In the genomic region with DNA sequence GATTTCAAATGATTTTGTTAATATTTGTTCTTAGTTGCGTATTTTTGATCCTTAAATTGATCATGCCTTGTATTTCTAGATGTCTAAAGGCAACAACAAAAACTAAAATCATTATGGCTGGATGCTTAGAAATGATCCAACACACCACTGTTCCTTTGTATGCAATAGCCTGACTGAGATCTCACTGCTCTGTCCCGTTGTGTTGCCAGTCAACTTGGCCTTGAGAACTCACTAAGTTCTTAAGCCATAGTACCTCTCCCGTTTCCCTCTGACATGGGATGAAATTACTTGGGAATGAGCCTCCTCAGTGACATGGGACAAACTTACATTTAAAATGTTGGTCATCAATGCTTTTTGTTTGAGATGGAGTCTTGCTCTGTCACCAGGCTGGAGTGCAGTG, we compare ENCODE assay signal across 37 cellular contexts.
DNase-seq lines count a peak whose midpoint lies in the region; ATAC-seq, FAIRE-seq and TF ChIP-seq lines count a peak whose summit lies in the region.
"Had no signal": no experiment of that assay in that cellular context is flagged by ENCODE, and none has a peak within 500 bp of the region (broad histone marks: within the 10 kb centered on the region; RNA-seq: fewer than 3 reads in every experiment).

No MANE protein-coding gene starts in this region.

- no peak for TF ChIP-seq RAD21 in HepG2 (CRISPR knock-in tag; IDR thresholded peaks at IDR 0.05)
- TF ChIP-seq RAD21 in IMR-90 (IDR thresholded peaks at IDR 0.05; ENCODE audit: low read length) = no peak
- no peak for TF ChIP-seq RAD21 in K562 (CRISPR knock-in tag; conservative IDR thresholded peaks at IDR 0.05 in 1 of 2, IDR thresholded peaks at IDR 0.05 in 1 of 2)
- no peak for TF ChIP-seq RAD21 in SK-N-SH (IDR thresholded peaks at IDR 0.05; ENCODE audit: low read length)

- no peaks in the 10 kb centered on the region for H3K36me3 Mint-ChIP-seq in WTC11
- H3K36me3 Mint-ChIP-seq: CD14-positive monocyte; CD4-positive, alpha-beta memory T cell; CD4-positive, CD25-positive, alpha-beta regulatory T cell; CD8-positive, alpha-beta memory T cell; CD8-positive, alpha-beta T cell had no signal

- H3K9me1 ChIP-seq in IMR-90 (ENCODE audit: insufficient read depth, low read length) (peaks cover 3% of the 10 kb centered on the region; the same call in 1 of the 2 replicates), K562 (ENCODE audit: control insufficient read depth, insufficient read depth, low read length) (no peaks in the 10 kb centered on the region)

- H3K79me1 ChIP-seq in IMR-90 (ENCODE audit: low read depth in 1 of 2, low read length in 2 of 2) = peaks cover 3 to 4% of the 10 kb centered on the region in 2 experiments; a peak in 1 of 4 replicates

- no peak overlapping the region for H4K8ac ChIP-seq in IMR-90 (ENCODE audit: low read depth in 2 of 2, low read length in 2 of 2)

- BruUV-seq in HepG2 (replicated peaks; lab: Mats Ljungman, UMichigan) = no TSS peak
- BruUV-seq in IMR-90 (replicated peaks; lab: Mats Ljungman, UMichigan) = no TSS peak
- no TSS peak for BruUV-seq in K562 (replicated peaks; lab: Mats Ljungman, UMichigan)

- TF ChIP-seq EP300 in HepG2 (IDR thresholded peaks at IDR 0.05; ENCODE audit: low read depth in 2 of 2, low read length in 2 of 2) = no peak
- no peak for TF ChIP-seq EP300 in HepG2 (CRISPR knock-in tag; IDR thresholded peaks at IDR 0.05; ENCODE audit: borderline replicate concordance)
- no peak for TF ChIP-seq EP300 in K562 (IDR thresholded peaks at IDR 0.05; ENCODE audit: low read length)
- no peak for TF ChIP-seq EP300 in SK-N-SH (IDR thresholded peaks at IDR 0.05; ENCODE audit: borderline replicate concordance in 1 of 2, low read depth in 1 of 2, low read length in 1 of 2)

- intact Hi-C loops in HepG2 (cut with micrococcal nuclease; ENCODE audit: unreplicated experiment) (no loop called here), right lobe of liver (cut with DNase I) (no loop called here), IMR-90 (cut with micrococcal nuclease) (no loop called here), K562 (cut with micrococcal nuclease) (no loop called here)

- H3K4me1 Mint-ChIP-seq in WTC11 = peaks cover 38% of the 10 kb centered on the region
- H3K4me1 Mint-ChIP-seq: B cell; CD4-positive, alpha-beta memory T cell; CD4-positive, CD25-positive, alpha-beta regulatory T cell; CD8-positive, alpha-beta memory T cell had no signal

- peak overlapping the region; percentile 17; the same call in 1 of the 2 replicates for H2AK5ac ChIP-seq in IMR-90 (ENCODE audit: low read depth, low read length)

- H3K14ac ChIP-seq in IMR-90 (replicated peaks; ENCODE audit: low read depth, low read length) = no peak overlapping the region

- H2AFZ ChIP-seq in HepG2 (ENCODE audit: low read length) = no peak overlapping the region
- no peak overlapping the region for H2AFZ ChIP-seq in IMR-90 (replicated peaks; ENCODE audit: low read length, poor library complexity)
- no peak overlapping the region for H2AFZ ChIP-seq in K562 (ENCODE audit: low read depth, low read length)
- no peak overlapping the region for H2AFZ ChIP-seq in SK-N-SH (ENCODE audit: low read depth)

- H3K27me3 ChIP-seq in HepG2 (ENCODE audit: control insufficient read depth in 1 of 2, insufficient read depth in 2 of 2, low read length in 2 of 2) (no peaks in the 10 kb centered on the region; a peak in 1 of 5 replicates), right lobe of liver (no peaks in the 10 kb centered on the region), IMR-90 (ENCODE audit: control insufficient read depth, insufficient read depth, low read length) (no peaks in the 10 kb centered on the region), K562 (ENCODE audit: control insufficient read depth in 2 of 2, insufficient read depth in 2 of 2, low read length in 2 of 2) (peaks cover 2 to 8% of the 10 kb centered on the region in 2 experiments; a peak in 2 of 5 replicates), SK-N-SH (ENCODE audit: insufficient read depth) (no peaks in the 10 kb centered on the region)
- H3K27me3 ChIP-seq: BE2C; BLaER1; BLaER1 treated with 17β-estradiol and CSF1 and Interleukin-3, amounts not matched to agents 10 nM and 100 nM had no signal

- 34% methylated on average over 3 of the region's 3 CpGs for WGBS in HepG2 (ENCODE audit: low lambda C conversion rate)
- WGBS in right lobe of liver (ENCODE audit: insufficient coverage, low coverage, low lambda C conversion rate, missing lambda C conversion rate) = 95% methylated on average over 2 of the region's 3 CpGs
- no CpG with 5 or more reads among the region's 3 CpGs for WGBS in IMR-90 (ENCODE audit: extremely low coverage in 2 of 2, insufficient read length in 1 of 2), 2 experiments
- WGBS in K562 (ENCODE audit: insufficient coverage, low coverage, missing lambda C conversion rate) = 8% methylated on average over 3 of the region's 3 CpGs
- WGBS in SK-N-SH (ENCODE audit: low lambda C conversion rate) = 42% methylated on average over 3 of the region's 3 CpGs

- dilution Hi-C loops in IMR-90 (cut with HindIII; ENCODE audit: low sequenced_read_pairs, unreplicated experiment) = no loop called here

- ATAC-seq in HepG2 (no peak), right lobe of liver (no peak), IMR-90 (ENCODE audit: low read depth) (no peak), WTC11 (no peak), K562 (no peak), HG03521 (IDR thresholded peaks at IDR 0.05; ENCODE audit: unreplicated experiment) (no peak), GM18517 (IDR thresholded peaks at IDR 0.05; ENCODE audit: unreplicated experiment) (no peak)
- ATAC-seq: A549; CD8-positive, alpha-beta T cell had no signal

- H2BK5ac ChIP-seq in IMR-90 (ENCODE audit: low read depth, low read length, poor library complexity, severe bottlenecking) = no peak overlapping the region

- H3K79me2 ChIP-seq in HepG2 (ENCODE audit: insufficient read depth, low read length) = no peaks in the 10 kb centered on the region
- H3K79me2 ChIP-seq in K562 (ENCODE audit: control insufficient read depth, insufficient read depth, low read length) = no peaks in the 10 kb centered on the region
- no peaks in the 10 kb centered on the region for H3K79me2 ChIP-seq in SK-N-SH (ENCODE audit: insufficient read depth)

- H3K9me3 Mint-ChIP-seq in WTC11 = peaks cover 4% of the 10 kb centered on the region; the same call in 1 of the 2 replicates
- H3K9me3 Mint-ChIP-seq: CD4-positive, alpha-beta memory T cell; CD4-positive, alpha-beta T cell; CD4-positive, CD25-positive, alpha-beta regulatory T cell; CD8-positive, alpha-beta memory T cell; CD8-positive, alpha-beta T cell had no signal

- TF ChIP-seq POLR2A in HepG2 (IDR thresholded peaks at IDR 0.05; ENCODE audit: insufficient read depth in 1 of 2, low read depth in 2 of 2, low read length in 2 of 2) = no peak
- TF ChIP-seq POLR2A in right lobe of liver (IDR thresholded peaks at IDR 0.05) = no peak
- no peak for TF ChIP-seq POLR2A in IMR-90 (IDR thresholded peaks at IDR 0.05; ENCODE audit: low read depth, low read length)
- no peak for TF ChIP-seq POLR2A in K562 (conservative IDR thresholded peaks at IDR 0.05)

- no peak overlapping the region for H3K4ac ChIP-seq in IMR-90 (ENCODE audit: low read depth, low read length)

- no peaks in the 10 kb centered on the region for H3F3A ChIP-seq in SK-N-SH (replicated peaks; ENCODE audit: insufficient read depth)

- H4K5ac ChIP-seq in IMR-90 (ENCODE audit: low read depth, low read length) = no peak overlapping the region

- H3K27ac ChIP-seq in HepG2 (ENCODE audit: extremely low read length, insufficient read depth, low read length) (no peak overlapping the region), right lobe of liver (no peak overlapping the region), IMR-90 (ENCODE audit: insufficient read depth, low read length) (no peak overlapping the region), K562 (ENCODE audit: extremely low read depth, low read depth, low read length) (no peak overlapping the region), SK-N-SH (ENCODE audit: low read depth in 2 of 2, low read length in 1 of 2) (no peak overlapping the region)
- H3K27ac ChIP-seq: 22Rv1; A549; BLaER1; BLaER1 treated with 17β-estradiol and CSF1 and Interleukin-3, amounts not matched to agents 10 nM and 100 nM; C4-2B had no signal

- H3K27me3 Mint-ChIP-seq in WTC11 (ENCODE audit: low read depth) = no peaks in the 10 kb centered on the region; the same call in 1 of the 2 replicates
- H3K27me3 Mint-ChIP-seq: B cell had no signal

- H3K9me3 ChIP-seq in HepG2 (ENCODE audit: low read length) (no peaks in the 10 kb centered on the region), right lobe of liver (no peaks in the 10 kb centered on the region), IMR-90 (ENCODE audit: control insufficient read depth, insufficient read depth, low read length) (no peaks in the 10 kb centered on the region), K562 (replicated peaks; ENCODE audit: control insufficient read depth, insufficient read depth, low read depth, low read length) (no peaks in the 10 kb centered on the region), SK-N-SH (no peaks in the 10 kb centered on the region)
- H3K9me3 ChIP-seq: A549; BE2C; BLaER1; BLaER1 treated with 17β-estradiol and CSF1 and Interleukin-3, amounts not matched to agents 10 nM and 100 nM; Caco-2 had no signal

- H4K20me1 ChIP-seq in HepG2 (ENCODE audit: insufficient read depth, low read length) (no peaks in the 10 kb centered on the region), IMR-90 (ENCODE audit: insufficient read depth, low read length) (no peaks in the 10 kb centered on the region), K562 (replicated peaks; ENCODE audit: control insufficient read depth, insufficient read depth, low read length) (no peaks in the 10 kb centered on the region; the same call in 1 of the 2 replicates), SK-N-SH (ENCODE audit: insufficient read depth) (no peaks in the 10 kb centered on the region)
- H4K20me1 ChIP-seq: BLaER1; BLaER1 treated with 17β-estradiol and CSF1 and Interleukin-3, amounts not matched to agents 10 nM and 100 nM had no signal

- H2BK120ac ChIP-seq in IMR-90 (ENCODE audit: low read depth, low read length) = no peak overlapping the region

- H3K36me3 ChIP-seq in HepG2 (replicated peaks in 1 of 2; ENCODE audit: control insufficient read depth in 1 of 2, insufficient read depth in 2 of 2, low read length in 2 of 2) (no peaks in the 10 kb centered on the region), right lobe of liver (no peaks in the 10 kb centered on the region), IMR-90 (ENCODE audit: control insufficient read depth, insufficient read depth, low read length) (no peaks in the 10 kb centered on the region), K562 (ENCODE audit: control insufficient read depth, insufficient read depth, low read length) (no peaks in the 10 kb centered on the region), SK-N-SH (replicated peaks in 1 of 2; ENCODE audit: control insufficient read depth in 1 of 2, insufficient read depth in 2 of 2, low read length in 1 of 2) (no peaks in the 10 kb centered on the region)
- H3K36me3 ChIP-seq: BE2C; BLaER1; BLaER1 treated with 17β-estradiol and CSF1 and Interleukin-3, amounts not matched to agents 10 nM and 100 nM had no signal

- no peaks in the 10 kb centered on the region for H3K9me2 ChIP-seq in SK-N-SH

- H3K23ac ChIP-seq in IMR-90 (ENCODE audit: low read depth, low read length) = no peak overlapping the region

- H3K9ac ChIP-seq in HepG2 (ENCODE audit: insufficient read depth, low read depth, low read length) (no peak overlapping the region), IMR-90 (ENCODE audit: low read depth, low read length) (no peak overlapping the region), K562 (ENCODE audit: insufficient read depth in 1 of 2, low read depth in 2 of 2, low read length in 2 of 2) (no peak overlapping the region), SK-N-SH (no peak overlapping the region)
- H3K9ac ChIP-seq: BLaER1; BLaER1 treated with 17β-estradiol and CSF1 and Interleukin-3, amounts not matched to agents 10 nM and 100 nM had no signal

- FAIRE-seq in HepG2 (lab: Jason Lieb, UNC) (no peak), K562 (lab: Jason Lieb, UNC) (no peak)
- FAIRE-seq: A204.1, A549, D721Med had no signal

- H2BK15ac ChIP-seq in IMR-90 (ENCODE audit: low read depth, low read length) = no peak overlapping the region

- no peak overlapping the region for H3K56ac ChIP-seq in IMR-90 (ENCODE audit: extremely low read depth, insufficient read depth, low read length)

- no peak overlapping the region for H4K91ac ChIP-seq in IMR-90 (ENCODE audit: insufficient read depth, low read depth, low read length)

- H3K4me2 ChIP-seq in HepG2 (ENCODE audit: low read depth, low read length) = no peak overlapping the region
- no peak overlapping the region for H3K4me2 ChIP-seq in IMR-90 (ENCODE audit: low read depth, low read length)
- no peak overlapping the region for H3K4me2 ChIP-seq in K562 (ENCODE audit: insufficient read depth, low read length)
- H3K4me2 ChIP-seq in SK-N-SH = no peak overlapping the region
- H3K4me2 ChIP-seq: A549; BLaER1; BLaER1 treated with 17β-estradiol and CSF1 and Interleukin-3, amounts not matched to agents 10 nM and 100 nM had no signal

- H2AK9ac ChIP-seq in IMR-90 (replicated peaks; ENCODE audit: low read depth, low read length, poor library complexity) = no peak overlapping the region

- peaks cover 13% of the 10 kb centered on the region for H3K4me1 ChIP-seq in HepG2 (ENCODE audit: insufficient read depth, low read length)
- peaks cover 0 to 15% (median under 1%) of the 10 kb centered on the region in 4 donors for H3K4me1 ChIP-seq in right lobe of liver
- peaks cover 8% of the 10 kb centered on the region for H3K4me1 ChIP-seq in IMR-90 (ENCODE audit: control insufficient read depth, insufficient read depth, low read length)
- no peaks in the 10 kb centered on the region; a peak in 2 of 5 replicates for H3K4me1 ChIP-seq in K562 (replicated peaks in 1 of 2; ENCODE audit: control insufficient read depth in 2 of 2, insufficient read depth in 2 of 2, low read length in 2 of 2)
- peaks cover 0 to 15% of the 10 kb centered on the region in 2 experiments; a peak in 1 of 4 replicates for H3K4me1 ChIP-seq in SK-N-SH (ENCODE audit: control insufficient read depth in 1 of 2, insufficient read depth in 2 of 2, low read depth in 1 of 2, low read length in 1 of 2)
- H3K4me1 ChIP-seq: A549, BE2C, Caco-2 had no signal

- no peak for DNase-seq in HepG2 (ENCODE audit: low spot score)
- DNase-seq in right lobe of liver = no peak
- no peak for DNase-seq in IMR-90
- no peak for DNase-seq in WTC11 (ENCODE audit: low spot score)
- no peak for DNase-seq in K562 (ENCODE audit: extremely low read depth in 1 of 4, low spot score in 3 of 4)
- no peak for DNase-seq in SK-N-SH
- DNase-seq: 8988T; ACHN; AML-193; BE2C; C1 segment of cervical spinal cord; Caco-2; Calu3; CD4-positive, alpha-beta memory T cell; CD4-positive, alpha-beta T cell; CD4-positive, CD25-positive, alpha-beta regulatory T cell; CD8-positive, alpha-beta memory T cell; CD8-positive, alpha-beta T cell; COR-L47; DMS 273 treated with DMSO at 0.1 percent for 48 hours; DMS153; DMS53; DMS79; DMS79 treated with DMSO at 0.1 percent for 48 hours; DND-41; EL had no signal

- POLR2A ChIA-PET in HepG2 (lab: Yijun Ruan, JAX) = no interaction called here
- POLR2A ChIA-PET in IMR-90 (lab: Charles Lee; ENCODE audit: unreplicated experiment) = no interaction called here
- POLR2A ChIA-PET in WTC11 (lab: Charles Lee) = no interaction called here
- POLR2A ChIA-PET in K562 (lab: Yijun Ruan, JAX) = no interaction called here
- POLR2A ChIA-PET in SK-N-SH (lab: Yijun Ruan, JAX) = no interaction called here

- H3K27ac Mint-ChIP-seq in WTC11 = no peak overlapping the region
- H3K27ac Mint-ChIP-seq: B cell; CD4-positive, alpha-beta memory T cell; CD4-positive, alpha-beta T cell; CD8-positive, alpha-beta memory T cell; CD8-positive, alpha-beta T cell had no signal

- H3K4me3 ChIP-seq in HepG2 (replicated peaks in 1 of 3; ENCODE audit: insufficient read depth in 1 of 3, low read depth in 2 of 3, low read length in 3 of 3) = no peak overlapping the region
- no peak overlapping the region for H3K4me3 ChIP-seq in right lobe of liver
- H3K4me3 ChIP-seq in IMR-90 (ENCODE audit: insufficient read depth, low read depth, low read length) = no peak overlapping the region
- no peak overlapping the region for H3K4me3 ChIP-seq in K562
- no peak overlapping the region for H3K4me3 ChIP-seq in SK-N-SH (ENCODE audit: low read depth in 2 of 2, low read length in 1 of 2)
- H3K4me3 ChIP-seq: A549; BLaER1; BLaER1 treated with 17β-estradiol and CSF1 and Interleukin-3, amounts not matched to agents 10 nM and 100 nM had no signal

- H3K18ac ChIP-seq in IMR-90 (ENCODE audit: low read depth, low read length) = no peak overlapping the region

- no peak overlapping the region for H3K4me3 Mint-ChIP-seq in WTC11
- H3K4me3 Mint-ChIP-seq: B cell; CD14-positive monocyte; CD4-positive, alpha-beta memory T cell; CD4-positive, alpha-beta T cell; CD4-positive, CD25-positive, alpha-beta regulatory T cell; CD8-positive, alpha-beta memory T cell; CD8-positive, alpha-beta T cell had no signal

- CTCF ChIA-PET in HepG2 (lab: Yijun Ruan, JAX; ENCODE audit: low intra/inter-chr PET ratio, low total read pairs) (no interaction called here), IMR-90 (lab: Yijun Ruan, JAX) (no interaction called here), WTC11 (lab: Charles Lee) (no interaction called here), K562 (lab: Yijun Ruan, JAX; ENCODE audit: low intra/inter-chr PET ratio) (no interaction called here), SK-N-SH (lab: Yijun Ruan, JAX) (no interaction called here)

- 0 out of 2 replicates have a peak overlapping the region, but pooled peaks have one; percentile 39 for H2BK20ac ChIP-seq in IMR-90 (ENCODE audit: low read depth, low read length)

- TF ChIP-seq CTCF in HepG2 (CRISPR knock-in tag; IDR thresholded peaks at IDR 0.05) = no peak
- TF ChIP-seq CTCF in right lobe of liver (IDR thresholded peaks at IDR 0.05) = no peak
- no peak for TF ChIP-seq CTCF in IMR-90 (conservative IDR thresholded peaks at IDR 0.05; ENCODE audit: low read depth, low read length)
- no peak for TF ChIP-seq CTCF in WTC11 (IDR thresholded peaks at IDR 0.05)
- no peak for TF ChIP-seq CTCF in K562 (IDR thresholded peaks at IDR 0.05 in 2 of 3, conservative IDR thresholded peaks at IDR 0.05 in 1 of 3; ENCODE audit: insufficient read depth in 2 of 3, low read depth in 1 of 3, low read length in 3 of 3)
- no peak for TF ChIP-seq CTCF in SK-N-SH (IDR thresholded peaks at IDR 0.05)

- in situ Hi-C loops in HepG2 (cut with HindIII; ENCODE audit: extremely low pct_ligation_motif_present, low pct_unique_long_range_greater_than_20kb) (no loop called here), IMR-90 (cut with MboI; ENCODE audit: low sequenced_read_pairs) (no loop called here), K562 (cut with MboI) (no loop called here)
